Comparison of ENCODE assay signal across 18 cellular contexts in genomic region chr1:32365445-32365844, GRCh38. TPM values are rescaled to one million over a fixed set of nuclear protein-coding genes. Genes with fewer than 3 reads are reported as not detected.
"Had no signal": no experiment of that assay in that cellular context is flagged by ENCODE, and none has a peak within 500 bp of the region (broad histone marks: within the 10 kb centered on the region; RNA-seq: fewer than 3 reads in every experiment).

No MANE protein-coding gene starts in this region.

- ATAC-seq: activated CD8-positive, alpha-beta T cell treated with anti-CD3 and anti-CD28 coated beads for 36 hours; effector memory CD8-positive, alpha-beta T cell; T-cell had no signal

- DNase-seq: activated CD4-positive, alpha-beta T cell treated with anti-CD3 and anti-CD28 coated beads for 1 hour; activated CD8-positive, alpha-beta memory T cell treated with anti-CD3 and anti-CD28 coated beads, Interleukin-2, amount 50 U/mL, for 4 hours; activated CD8-positive, alpha-beta T cell treated with anti-CD3 and anti-CD28 coated beads for 36 hours; activated naive CD8-positive, alpha-beta T cell treated with anti-CD3 and anti-CD28 coated beads for 36 hours; cerebellar nuclear complex; effector memory CD8-positive, alpha-beta T cell; head of caudate nucleus; nephron progenitor cell; stimulated activated CD4-positive, alpha-beta T cell treated with anti-CD3 and anti-CD28 coated beads, Interleukin-1b, Interleukin-23, amount 100 ng/mL, for 48 hours; stimulated activated naive CD4-positive, alpha-beta T cell; substantia nigra; T-cell; T1000; trophoblast cell had no signal

- H3K4me3 ChIP-seq: SK-N-MC had no signal

- H3K4me1 ChIP-seq: parathyroid adenoma had no signal

- H3K27ac Mint-ChIP-seq: activated CD8-positive, alpha-beta T cell treated with anti-CD3 and anti-CD28 coated beads for 36 hours; activated naive CD8-positive, alpha-beta T cell treated with anti-CD3 and anti-CD28 coated beads for 36 hours; dendritic cell treated with granulocyte-macrophage colony-stimulating factor and Interleukin-4, amounts not matched to agents 40 ng/mL and 50 ng/mL, for 4 days had no signal

- H3K4me3 Mint-ChIP-seq: activated CD8-positive, alpha-beta T cell treated with anti-CD3 and anti-CD28 coated beads for 36 hours; activated naive CD8-positive, alpha-beta T cell treated with anti-CD3 and anti-CD28 coated beads for 36 hours; dendritic cell treated with granulocyte-macrophage colony-stimulating factor and Interleukin-4, amounts not matched to agents 40 ng/mL and 50 ng/mL, for 4 days; effector memory CD8-positive, alpha-beta T cell; nephron progenitor cell; T-cell had no signal

- H3K27me3 Mint-ChIP-seq: activated CD8-positive, alpha-beta T cell treated with anti-CD3 and anti-CD28 coated beads for 36 hours; activated naive CD8-positive, alpha-beta T cell treated with anti-CD3 and anti-CD28 coated beads for 36 hours had no signal

- H3K27ac ChIP-seq: parathyroid adenoma, SK-N-MC had no signal

- H3K9me3 Mint-ChIP-seq: activated CD8-positive, alpha-beta T cell treated with anti-CD3 and anti-CD28 coated beads for 36 hours; activated naive CD8-positive, alpha-beta T cell treated with anti-CD3 and anti-CD28 coated beads for 36 hours; dendritic cell treated with granulocyte-macrophage colony-stimulating factor and Interleukin-4, amounts not matched to agents 40 ng/mL and 50 ng/mL, for 4 days; effector memory CD8-positive, alpha-beta T cell; nephron progenitor cell; T-cell had no signal

RNA-seq across cellular contexts. Expression of gene TSSK3, which starts 3.1 kb away (rescaled TPM):
- total RNA-seq: epithelial cell of proximal tubule had no signal
